In the genomic region with DNA sequence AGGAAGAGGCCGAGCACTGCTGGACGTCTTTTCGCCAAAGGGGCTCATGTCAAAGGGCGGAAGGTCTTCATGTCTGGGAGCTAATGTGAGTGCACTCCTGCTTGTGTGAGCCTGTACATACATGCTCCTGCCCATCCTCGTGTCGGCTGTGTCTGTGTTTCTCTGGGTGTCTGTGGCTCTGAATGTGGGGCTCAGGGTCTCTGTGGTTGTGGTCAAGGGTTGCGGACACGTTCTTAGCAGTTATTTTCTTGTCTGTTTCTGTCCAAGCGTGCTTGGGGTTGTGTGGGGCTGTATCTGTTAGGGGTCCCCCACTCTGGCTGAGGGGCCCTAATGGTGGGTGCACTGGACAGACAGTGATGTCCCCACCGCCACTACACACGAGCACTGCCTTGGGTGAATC, we compare ENCODE assay signal across 24 cellular contexts. TPM values are rescaled to one million over a fixed set of nuclear protein-coding genes. Genes with fewer than 3 reads are reported as not detected.
DNase-seq lines count a peak whose midpoint lies in the region; ATAC-seq and TF ChIP-seq lines count a peak whose summit lies in the region.
"Had no signal": no experiment of that assay in that cellular context is flagged by ENCODE, and none has a peak within 500 bp of the region (broad histone marks: within the 10 kb centered on the region; RNA-seq: fewer than 3 reads in every experiment).

No MANE protein-coding gene starts in this region.

- H3K36me3 Mint-ChIP-seq in activated T-cell treated with anti-CD3 and anti-CD28 coated beads, Interleukin-2, amount 50 U/mL, for 72 hours (ENCODE audit: insufficient read depth in 2 of 2), result no peaks in the 10 kb centered on the region
- peaks cover 4% of the 10 kb centered on the region for H3K36me3 Mint-ChIP-seq in activated T-helper 1 cell treated with anti-CD3 and anti-CD28 coated beads, Interleukin-12 subunit alpha, Interleukin-12 subunit beta, Interleukin-2, Interleukin-4 antibody, amounts not matched to agents 30 ng/mL and 10 ng/mL and 1 ng/mL, durations not matched to agents 14 hours and 24 hours and 36 hours (ENCODE audit: low read depth)
- H3K36me3 Mint-ChIP-seq in type B pancreatic cell, result no peaks in the 10 kb centered on the region
- no peaks in the 10 kb centered on the region for H3K36me3 Mint-ChIP-seq in activated T-cell treated with anti-CD3 and anti-CD28 coated beads, Interleukin-2, amount 50 U/mL, for 24 hours (ENCODE audit: low read depth)
- H3K36me3 Mint-ChIP-seq: activated naive CD8-positive, alpha-beta T cell treated with anti-CD3 and anti-CD28 coated beads, Interleukin-2, amount 10 ng/mL, durations not matched to agents 7 days and 5 days had no signal

- intact Hi-C loops in activated T-helper 1 cell treated with anti-CD3 and anti-CD28 coated beads, Interleukin-12 subunit alpha, Interleukin-12 subunit beta, Interleukin-2, Interleukin-4 antibody, amounts not matched to agents 30 ng/mL and 10 ng/mL and 1 ng/mL, durations not matched to agents 14 hours and 24 hours and 36 hours (cut with micrococcal nuclease), result no loop called here

- peaks cover 24% of the 10 kb centered on the region for H3K4me1 Mint-ChIP-seq in activated T-cell treated with anti-CD3 and anti-CD28 coated beads, Interleukin-2, amount 50 U/mL, for 72 hours (ENCODE audit: low read depth)
- H3K4me1 Mint-ChIP-seq in activated T-helper 1 cell treated with anti-CD3 and anti-CD28 coated beads, Interleukin-12 subunit alpha, Interleukin-12 subunit beta, Interleukin-2, Interleukin-4 antibody, amounts not matched to agents 30 ng/mL and 10 ng/mL and 1 ng/mL, durations not matched to agents 14 hours and 24 hours and 36 hours (ENCODE audit: low read depth), result peaks cover 17% of the 10 kb centered on the region
- no peaks in the 10 kb centered on the region for H3K4me1 Mint-ChIP-seq in type B pancreatic cell (ENCODE audit: unreplicated experiment)
- H3K4me1 Mint-ChIP-seq in activated T-cell treated with anti-CD3 and anti-CD28 coated beads, Interleukin-2, amount 50 U/mL, for 24 hours (ENCODE audit: low read depth), result peaks cover 20% of the 10 kb centered on the region

- no peak for ATAC-seq in activated T-cell treated with anti-CD3 and anti-CD28 coated beads, Interleukin-2, amount 50 U/mL, for 72 hours (replicated peaks in 1 of 2)
- peak; percentile 2 for ATAC-seq in left lobe of liver

- H3K4me3 Mint-ChIP-seq in activated T-cell treated with anti-CD3 and anti-CD28 coated beads, Interleukin-2, amount 50 U/mL, for 72 hours, result peak overlapping the region; percentile 6 to 78
- H3K4me3 Mint-ChIP-seq in activated T-helper 1 cell treated with anti-CD3 and anti-CD28 coated beads, Interleukin-12 subunit alpha, Interleukin-12 subunit beta, Interleukin-2, Interleukin-4 antibody, amounts not matched to agents 30 ng/mL and 10 ng/mL and 1 ng/mL, durations not matched to agents 14 hours and 24 hours and 36 hours, result peak overlapping the region; percentile 31
- H3K4me3 Mint-ChIP-seq in type B pancreatic cell, result peak overlapping the region; percentile 14
- no peak overlapping the region for H3K4me3 Mint-ChIP-seq in activated T-cell treated with anti-CD3 and anti-CD28 coated beads, Interleukin-2, amount 50 U/mL, for 24 hours
- H3K4me3 Mint-ChIP-seq: activated CD8-positive, alpha-beta T cell treated with anti-CD3 and anti-CD28 coated beads, Interleukin-2, amount 10 ng/mL, durations not matched to agents 7 days and 5 days had no signal

- peaks cover 48% of the 10 kb centered on the region for H3K27me3 Mint-ChIP-seq in activated T-cell treated with anti-CD3 and anti-CD28 coated beads, Interleukin-2, amount 50 U/mL, for 72 hours (ENCODE audit: low read depth)
- peaks cover 57% of the 10 kb centered on the region for H3K27me3 Mint-ChIP-seq in activated T-helper 1 cell treated with anti-CD3 and anti-CD28 coated beads, Interleukin-12 subunit alpha, Interleukin-12 subunit beta, Interleukin-2, Interleukin-4 antibody, amounts not matched to agents 30 ng/mL and 10 ng/mL and 1 ng/mL, durations not matched to agents 14 hours and 24 hours and 36 hours (ENCODE audit: insufficient read depth)
- peaks cover 71% of the 10 kb centered on the region for H3K27me3 Mint-ChIP-seq in type B pancreatic cell
- peaks cover 49% of the 10 kb centered on the region for H3K27me3 Mint-ChIP-seq in activated T-cell treated with anti-CD3 and anti-CD28 coated beads, Interleukin-2, amount 50 U/mL, for 24 hours

- H3K9me3 Mint-ChIP-seq in activated T-cell treated with anti-CD3 and anti-CD28 coated beads, Interleukin-2, amount 50 U/mL, for 72 hours, result no peaks in the 10 kb centered on the region
- H3K9me3 Mint-ChIP-seq in activated T-helper 1 cell treated with anti-CD3 and anti-CD28 coated beads, Interleukin-12 subunit alpha, Interleukin-12 subunit beta, Interleukin-2, Interleukin-4 antibody, amounts not matched to agents 30 ng/mL and 10 ng/mL and 1 ng/mL, durations not matched to agents 14 hours and 24 hours and 36 hours, result peaks cover 5% of the 10 kb centered on the region
- H3K9me3 Mint-ChIP-seq in type B pancreatic cell, result no peaks in the 10 kb centered on the region
- no peaks in the 10 kb centered on the region for H3K9me3 Mint-ChIP-seq in activated T-cell treated with anti-CD3 and anti-CD28 coated beads, Interleukin-2, amount 50 U/mL, for 24 hours
- H3K9me3 Mint-ChIP-seq: activated T-cell treated with anti-CD3 and anti-CD28 coated beads, Interleukin-2, amount 50 U/mL, for 4 hours had no signal

- TF ChIP-seq CTCF in type B pancreatic cell (conservative IDR thresholded peaks at IDR 0.05), result no peak

- H3K27ac Mint-ChIP-seq in activated T-cell treated with anti-CD3 and anti-CD28 coated beads, Interleukin-2, amount 50 U/mL, for 72 hours, result no peak overlapping the region
- H3K27ac Mint-ChIP-seq in activated T-helper 1 cell treated with anti-CD3 and anti-CD28 coated beads, Interleukin-12 subunit alpha, Interleukin-12 subunit beta, Interleukin-2, Interleukin-4 antibody, amounts not matched to agents 30 ng/mL and 10 ng/mL and 1 ng/mL, durations not matched to agents 14 hours and 24 hours and 36 hours, result no peak overlapping the region
- H3K27ac Mint-ChIP-seq in type B pancreatic cell, result no peak overlapping the region
- no peak overlapping the region for H3K27ac Mint-ChIP-seq in activated T-cell treated with anti-CD3 and anti-CD28 coated beads, Interleukin-2, amount 50 U/mL, for 24 hours
- H3K27ac Mint-ChIP-seq: activated CD8-positive, alpha-beta T cell treated with anti-CD3 and anti-CD28 coated beads, Interleukin-2, amount 10 ng/mL, durations not matched to agents 7 days and 5 days; activated naive CD8-positive, alpha-beta T cell treated with anti-CD3 and anti-CD28 coated beads, Interleukin-2, amount 10 ng/mL, durations not matched to agents 7 days and 5 days had no signal

- DNase-seq in activated T-cell treated with anti-CD3 and anti-CD28 coated beads, Interleukin-2, amount 50 U/mL, for 72 hours, result no peak
- DNase-seq in activated T-cell treated with anti-CD3 and anti-CD28 coated beads for 4 hours, result no peak
- DNase-seq in activated T-helper 1 cell treated with anti-CD3 and anti-CD28 coated beads, Interleukin-12 subunit alpha, Interleukin-12 subunit beta, Interleukin-2, Interleukin-4 antibody, amounts not matched to agents 30 ng/mL and 10 ng/mL and 1 ng/mL, durations not matched to agents 14 hours and 24 hours and 36 hours (ENCODE audit: low spot score), result no peak
- no peak for DNase-seq in left lobe of liver (ENCODE audit: low spot score)
- DNase-seq in type B pancreatic cell (ENCODE audit: extremely low spot score, unreplicated experiment), result no peak
- no peak for DNase-seq in mucosa of gallbladder (ENCODE audit: low spot score)
- no peak for DNase-seq in activated T-cell treated with anti-CD3 and anti-CD28 coated beads, Interleukin-2, amount 50 U/mL, for 24 hours
- no peak for DNase-seq in A172 (ENCODE audit: low spot score)
- DNase-seq: activated CD8-positive, alpha-beta T cell treated with anti-CD3 and anti-CD28 coated beads, Interleukin-2, amount 10 ng/mL, durations not matched to agents 7 days and 5 days; activated naive CD8-positive, alpha-beta T cell treated with anti-CD3 and anti-CD28 coated beads, Interleukin-2, amount 10 ng/mL, durations not matched to agents 7 days and 5 days; activated T-cell treated with anti-CD3 and anti-CD28 coated beads, Interleukin-2, amount 50 U/mL, for 4 hours; brain microvascular endothelial cell; colonic mucosa; DND-41; Kasumi-1; NCI-H187 treated with DMSO at 0.1 percent for 48 hours; NCI-H2227 treated with DMSO at 0.1 percent for 48 hours; PC-3; SJCRH30; T-helper 9 cell had no signal

RNA-seq across cellular contexts. Expression of a gene that starts 2.9 kb away (rescaled TPM):
- not detected for total RNA-seq in activated T-cell treated with anti-CD3 and anti-CD28 coated beads, Interleukin-2, amount 50 U/mL, for 72 hours
- total RNA-seq in activated T-helper 1 cell treated with anti-CD3 and anti-CD28 coated beads, Interleukin-12 subunit alpha, Interleukin-12 subunit beta, Interleukin-2, Interleukin-4 antibody, amounts not matched to agents 30 ng/mL and 10 ng/mL and 1 ng/mL, durations not matched to agents 14 hours and 24 hours and 36 hours, result not detected in 2 replicates
- total RNA-seq in left lobe of liver (not detected), type B pancreatic cell (ENCODE audit: low replicate concordance) (not detected in 2 replicates), mucosa of gallbladder (not detected)
- total RNA-seq in A172 (2014; rRNA removed; shearing (Covaris generic)), result not detected in 2 replicates
- total RNA-seq: activated CD8-positive, alpha-beta T cell treated with anti-CD3 and anti-CD28 coated beads, Interleukin-2, amount 10 ng/mL, durations not matched to agents 7 days and 5 days; activated naive CD8-positive, alpha-beta T cell treated with anti-CD3 and anti-CD28 coated beads, Interleukin-2, amount 10 ng/mL, durations not matched to agents 7 days and 5 days; activated T-cell treated with anti-CD3 and anti-CD28 coated beads, Interleukin-2, amount 50 U/mL, for 4 hours; colonic mucosa; H4; PC-3; right cardiac atrium; SJCRH30; urinary bladder had no signal

RNA-seq across cellular contexts. Expression of a gene that starts 10.2 kb away (rescaled TPM):
- total RNA-seq in activated T-cell treated with anti-CD3 and anti-CD28 coated beads, Interleukin-2, amount 50 U/mL, for 72 hours, result 1 to 10 TPM; 1.2 to 1.8 TPM
- total RNA-seq in activated T-helper 1 cell treated with anti-CD3 and anti-CD28 coated beads, Interleukin-12 subunit alpha, Interleukin-12 subunit beta, Interleukin-2, Interleukin-4 antibody, amounts not matched to agents 30 ng/mL and 10 ng/mL and 1 ng/mL, durations not matched to agents 14 hours and 24 hours and 36 hours, result not detected in 2 replicates
- 8.4 TPM for total RNA-seq in left lobe of liver
- 1.2 TPM in 1 of 2 replicates, not detected in the other for total RNA-seq in type B pancreatic cell (ENCODE audit: low replicate concordance)
- total RNA-seq in mucosa of gallbladder, result 0.46 TPM
- not detected in 2 replicates for total RNA-seq in A172 (2014; rRNA removed; shearing (Covaris generic))
- total RNA-seq: activated CD8-positive, alpha-beta T cell treated with anti-CD3 and anti-CD28 coated beads, Interleukin-2, amount 10 ng/mL, durations not matched to agents 7 days and 5 days; colonic mucosa; H4; left ventricle myocardium inferior; PC-3; SJCRH30; urinary bladder had no signal

RNA-seq across cellular contexts. Expression of a gene that starts 35.8 kb away (rescaled TPM):
- total RNA-seq in activated T-cell treated with anti-CD3 and anti-CD28 coated beads, Interleukin-2, amount 50 U/mL, for 72 hours, result 100 to 1,000 TPM; 100 to 155 TPM
- total RNA-seq in activated T-helper 1 cell treated with anti-CD3 and anti-CD28 coated beads, Interleukin-12 subunit alpha, Interleukin-12 subunit beta, Interleukin-2, Interleukin-4 antibody, amounts not matched to agents 30 ng/mL and 10 ng/mL and 1 ng/mL, durations not matched to agents 14 hours and 24 hours and 36 hours, result 106 and 114 TPM in 2 replicates
- total RNA-seq in left lobe of liver (48.3 TPM), type B pancreatic cell (ENCODE audit: low replicate concordance) (59.0 and 67.3 TPM in 2 replicates), mucosa of gallbladder (46.6 TPM)
- total RNA-seq in A172 (2014; rRNA removed; shearing (Covaris generic)), result 98.6 and 101 TPM in 2 replicates

RNA-seq across cellular contexts. Expression of a gene that starts 38.2 kb away (rescaled TPM):
- 10 to 100 TPM in 1 of 2 donors, 1 to 10 TPM in 1; 5.5 to 87.1 TPM for total RNA-seq in activated T-cell treated with anti-CD3 and anti-CD28 coated beads, Interleukin-2, amount 50 U/mL, for 72 hours
- total RNA-seq in activated T-helper 1 cell treated with anti-CD3 and anti-CD28 coated beads, Interleukin-12 subunit alpha, Interleukin-12 subunit beta, Interleukin-2, Interleukin-4 antibody, amounts not matched to agents 30 ng/mL and 10 ng/mL and 1 ng/mL, durations not matched to agents 14 hours and 24 hours and 36 hours, result 2.1 and 2.3 TPM in 2 replicates
- total RNA-seq in left lobe of liver (1.6 TPM), type B pancreatic cell (ENCODE audit: low replicate concordance) (0.99 and 2.3 TPM in 2 replicates), mucosa of gallbladder (0.75 TPM)
- total RNA-seq in A172 (2014; rRNA removed; shearing (Covaris generic)), result not detected in 2 replicates
- total RNA-seq: colonic mucosa, H4, left ventricle myocardium inferior, PC-3, urinary bladder had no signal
